Comparison of ENCODE assay signal across 9 cellular contexts in the genomic region with DNA sequence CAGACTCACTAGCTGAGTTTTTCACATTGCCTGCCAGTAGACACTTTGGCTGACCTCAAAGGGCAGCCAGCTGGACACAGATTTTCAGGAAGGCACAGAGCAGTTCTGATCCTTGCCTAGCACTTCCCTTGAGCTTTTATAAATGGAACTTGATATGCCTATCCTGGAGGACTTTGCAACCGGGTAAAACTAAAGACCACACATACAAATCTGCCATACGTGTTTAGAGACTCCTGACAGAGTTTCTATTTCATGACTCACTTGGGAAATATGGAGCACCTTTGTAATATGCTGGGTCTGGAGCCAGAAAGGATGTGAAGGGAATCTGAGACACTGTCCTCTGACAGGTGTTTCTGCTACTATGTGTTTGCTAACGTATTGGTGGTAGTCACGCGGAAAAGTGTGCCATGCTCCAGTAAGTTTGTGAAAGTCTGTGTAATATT. TPM values are rescaled to one million over a fixed set of nuclear protein-coding genes. Genes with fewer than 3 reads are reported as not detected.
DNase-seq lines count a peak whose midpoint lies in the region; TF ChIP-seq lines count a peak whose summit lies in the region.
"Had no signal": no experiment of that assay in that cellular context is flagged by ENCODE, and none has a peak within 500 bp of the region (broad histone marks: within the 10 kb centered on the region; RNA-seq: fewer than 3 reads in every experiment).

No MANE protein-coding gene starts in this region.

- H3K4me3 ChIP-seq in fibroblast of lung (replicated peaks in 1 of 4; ENCODE audit: control extremely low read depth in 1 of 4, insufficient read depth in 1 of 4, low read depth in 3 of 4, low read length in 4 of 4) (no peak overlapping the region), brain microvascular endothelial cell (ENCODE audit: low read depth, low read length) (no peak overlapping the region)
- H3K4me3 ChIP-seq: skin epidermis had no signal

- no peaks in the 10 kb centered on the region for H3K79me2 ChIP-seq in fibroblast of lung (ENCODE audit: control insufficient read depth, insufficient read depth, low read length)

- H3K9me3 ChIP-seq in fibroblast of lung (ENCODE audit: control insufficient read depth, insufficient read depth, low read depth, low read length), result no peaks in the 10 kb centered on the region

- peaks cover 5% of the 10 kb centered on the region for H3K4me1 ChIP-seq in fibroblast of lung (ENCODE audit: control insufficient read depth, extremely low read depth, insufficient read depth, low read length)

- H3K36me3 ChIP-seq in fibroblast of lung (ENCODE audit: control insufficient read depth, insufficient read depth, low read length) (no peaks in the 10 kb centered on the region), brain microvascular endothelial cell (replicated peaks) (no peaks in the 10 kb centered on the region)

- DNase-seq in DMS79 treated with DMSO at 0.1 percent for 48 hours (lab: John Stamatoyannopoulos, UW), result peak; percentile 88
- DNase-seq in HCEC 1CT, result peak; percentile 40
- peak; percentile 47 for DNase-seq in NCI-H2107 (lab: John Stamatoyannopoulos, UW)
- DNase-seq in fibroblast of lung (ENCODE audit: low read depth in 2 of 2), result peak; percentile 58 to 81
- no peak for DNase-seq in C1 segment of cervical spinal cord (lab: John Stamatoyannopoulos, UW)
- DNase-seq in T-helper 9 cell, result no peak
- DNase-seq in brain microvascular endothelial cell, result no peak
- no peak for DNase-seq in stimulated activated CD4-positive, alpha-beta T cell treated with anti-CD3 and anti-CD28 coated beads, Interleukin-4, amount 100 ng/mL, for 4 hours

- H4K20me1 ChIP-seq in fibroblast of lung (ENCODE audit: control insufficient read depth, extremely low read depth, insufficient read depth, low read length), result no peaks in the 10 kb centered on the region

- H3K27ac ChIP-seq in fibroblast of lung (ENCODE audit: insufficient read depth, low read length) (no peak overlapping the region), brain microvascular endothelial cell (no peak overlapping the region)
- H3K27ac ChIP-seq: skin epidermis had no signal

- H3K4me2 ChIP-seq in fibroblast of lung (ENCODE audit: extremely low read depth, insufficient read depth, low read length), result no peak overlapping the region

- no peak overlapping the region for H3K9ac ChIP-seq in fibroblast of lung (ENCODE audit: insufficient read depth, low read length)

- no peak overlapping the region for H2AFZ ChIP-seq in fibroblast of lung (ENCODE audit: low read length)

- no peak for TF ChIP-seq CTCF in fibroblast of lung (conservative IDR thresholded peaks at IDR 0.05 in 1 of 2, IDR thresholded peaks at IDR 0.05 in 1 of 2; ENCODE audit: low read depth in 1 of 2, low read length in 2 of 2)
- no peak for TF ChIP-seq CTCF in brain microvascular endothelial cell (IDR thresholded peaks at IDR 0.05; ENCODE audit: low read depth, low read length, missing control alignments)

- H3K27me3 ChIP-seq in fibroblast of lung (ENCODE audit: control insufficient read depth, insufficient read depth, low read length) (no peaks in the 10 kb centered on the region), brain microvascular endothelial cell (replicated peaks) (no peaks in the 10 kb centered on the region)

- in situ Hi-C loops in brain microvascular endothelial cell (cut with HindIII; ENCODE audit: low pct_ligation_motif_present, low sequenced_read_pairs), result no loop called here

RNA-seq across cellular contexts. Expression of gene RASSF6, which starts 56.7 kb away (rescaled TPM):
- total RNA-seq in fibroblast of lung, result under 0.01 TPM in 1 of 2 replicates, not detected in the other
- 0.01 TPM in 1 of 2 replicates, not detected in the other for polyA plus RNA-seq in fibroblast of lung
- 0.03 TPM in 1 of 2 replicates, not detected in the other for polyA plus RNA-seq in fibroblast of lung (2012)
- not detected in 2 replicates for polyA minus RNA-seq in fibroblast of lung (ENCODE audit: low replicate concordance)

Comparison
In these comparisons a context has a peak if more than half of its experiments do, and no peak if none do; other contexts are left out.
1. DNase-seq: peak in DMS79 treated with DMSO at 0.1 percent for 48 hours (single experiment), HCEC 1CT (single experiment), NCI-H2107 (single experiment) and fibroblast of lung (2 of 2); none in C1 segment of cervical spinal cord (0 of 14), T-helper 9 cell (single experiment), brain microvascular endothelial cell (single experiment) and stimulated activated CD4-positive, alpha-beta T cell treated with anti-CD3 and anti-CD28 coated beads, Interleukin-4, amount 100 ng/mL, for 4 hours (0 of 2).